ENCODE assay signal across 16 cellular contexts in the genomic region with DNA sequence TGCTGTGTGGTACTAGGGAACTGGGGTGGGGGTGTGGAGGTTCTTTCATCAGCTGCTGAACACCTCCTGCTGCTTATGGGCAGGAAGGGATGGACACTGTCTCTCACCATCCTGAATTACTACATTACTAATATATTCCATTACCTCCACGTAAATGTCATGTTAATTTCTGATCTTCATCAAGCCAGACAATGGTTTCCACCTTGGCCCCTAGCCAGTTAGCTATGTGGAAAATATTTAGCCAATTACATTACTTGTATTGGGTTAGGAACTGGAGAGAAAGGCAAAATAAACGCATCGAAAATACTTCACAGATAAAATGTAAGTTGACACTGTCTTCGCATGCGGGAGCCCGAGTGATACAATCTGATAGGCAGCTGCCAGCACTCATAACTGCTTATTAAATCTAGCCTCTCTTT.
DNase-seq lines count a peak whose midpoint lies in the region; ATAC-seq and TF ChIP-seq lines count a peak whose summit lies in the region.
"Had no signal": no experiment of that assay in that cellular context is flagged by ENCODE, and none has a peak within 500 bp of the region (broad histone marks: within the 10 kb centered on the region; RNA-seq: fewer than 3 reads in every experiment).

No MANE protein-coding gene starts in this region.

- no peak for TF ChIP-seq POLR2A in spleen (IDR thresholded peaks at IDR 0.05)

- H3K4me1 Mint-ChIP-seq in activated naive CD4-positive, alpha-beta T cell treated with anti-CD3 and anti-CD28 coated beads for 36 hours (ENCODE audit: low read depth): peaks cover 91% of the 10 kb centered on the region
- H3K4me1 Mint-ChIP-seq in activated T-helper 2 cell treated with anti-CD3 and anti-CD28 coated beads, Interferon-gamma antibody, Interleukin-2, Interleukin-4, amounts not matched to agents 10 μg/mL and 5 μg/mL and 100 μg/mL, durations not matched to agents 14 hours and 24 hours and 36 hours (ENCODE audit: low read depth): peaks cover 76% of the 10 kb centered on the region
- peaks cover 9% of the 10 kb centered on the region; the same call in 2 of the 3 replicates for H3K4me1 Mint-ChIP-seq in GM23338

- peaks cover 13% of the 10 kb centered on the region for H3K36me3 Mint-ChIP-seq in activated naive CD4-positive, alpha-beta T cell treated with anti-CD3 and anti-CD28 coated beads for 36 hours (ENCODE audit: low read depth)
- H3K36me3 Mint-ChIP-seq in activated T-helper 2 cell treated with anti-CD3 and anti-CD28 coated beads, Interferon-gamma antibody, Interleukin-2, Interleukin-4, amounts not matched to agents 10 μg/mL and 5 μg/mL and 100 μg/mL, durations not matched to agents 14 hours and 24 hours and 36 hours (ENCODE audit: low read depth): peaks cover 43% of the 10 kb centered on the region
- H3K36me3 Mint-ChIP-seq in GM23338 (ENCODE audit: low read depth): peaks cover 28% of the 10 kb centered on the region

- H3F3A ChIP-seq in GM23338 (replicated peaks; ENCODE audit: low read depth): no peaks in the 10 kb centered on the region

- POLR2A ChIA-PET in A673 (lab: Charles Lee; ENCODE audit: low non-redundant PET): no interaction called here

- 85 to 92% (median 89%) methylated on average over 6 of the region's 6 CpGs for WGBS in spleen, 5 donors

- no peaks in the 10 kb centered on the region for H3K79me2 ChIP-seq in GM23338 (replicated peaks; ENCODE audit: insufficient read depth)

- BruUV-seq in A673 (replicated peaks; lab: Mats Ljungman, UMichigan): no TSS peak

- H3K27ac ChIP-seq in spleen (peak overlapping the region in 5 of 8 donors; percentile 12 to 75 (median 62)), A673 (ENCODE audit: low read depth, low read length, poor library complexity, severe bottlenecking) (no peak overlapping the region), GM23338 (ENCODE audit: low read depth) (no peak overlapping the region)
- H3K27ac ChIP-seq: adrenal gland, ovary had no signal

- peaks cover 7 to 91% (median 34%) of the 10 kb centered on the region in 6 donors for H3K4me1 ChIP-seq in spleen
- no peaks in the 10 kb centered on the region for H3K4me1 ChIP-seq in A673 (ENCODE audit: insufficient read depth, low read length, poor library complexity, severe bottlenecking)
- H3K4me1 ChIP-seq in GM23338 (ENCODE audit: insufficient read depth): peaks cover 11% of the 10 kb centered on the region
- H3K4me1 ChIP-seq: adrenal gland had no signal

- H4K20me1 ChIP-seq in GM23338 (replicated peaks; ENCODE audit: insufficient read depth): no peaks in the 10 kb centered on the region

- no peak overlapping the region for H3K4me2 ChIP-seq in GM23338

- H3K4me3 ChIP-seq in spleen (no peak overlapping the region), A673 (ENCODE audit: low read depth, low read length, poor library complexity, severe bottlenecking) (no peak overlapping the region), GM23338 (no peak overlapping the region)
- H3K4me3 ChIP-seq: adrenal gland, ovary had no signal

- H3K9me3 Mint-ChIP-seq in activated naive CD4-positive, alpha-beta T cell treated with anti-CD3 and anti-CD28 coated beads for 36 hours: peaks cover 6% of the 10 kb centered on the region
- H3K9me3 Mint-ChIP-seq in activated T-helper 2 cell treated with anti-CD3 and anti-CD28 coated beads, Interferon-gamma antibody, Interleukin-2, Interleukin-4, amounts not matched to agents 10 μg/mL and 5 μg/mL and 100 μg/mL, durations not matched to agents 14 hours and 24 hours and 36 hours: peaks cover 20% of the 10 kb centered on the region
- peaks cover 12% of the 10 kb centered on the region; the same call in 2 of the 3 replicates for H3K9me3 Mint-ChIP-seq in GM23338

- DNase-seq in activated naive CD4-positive, alpha-beta T cell treated with anti-CD3 and anti-CD28 coated beads for 36 hours: no peak
- DNase-seq in activated naive CD4-positive, alpha-beta T cell treated with Interleukin-2 at 50 U/mL for 16 hours: no peak
- DNase-seq in NCI-H748 treated with DMSO at 0.1 percent for 48 hours (lab: John Stamatoyannopoulos, UW) (peak; percentile 53), spleen (no peak), Right ventricle myocardium superior (no peak), A673 (ENCODE audit: low spot score) (no peak), GM23338 (ENCODE audit: low spot score) (no peak)
- DNase-seq in activated T-helper 2 cell treated with anti-CD3 and anti-CD28 coated beads, Interferon-gamma antibody, Interleukin-2, Interleukin-4, amounts not matched to agents 10 μg/mL and 5 μg/mL and 100 μg/mL, durations not matched to agents 14 hours and 24 hours and 36 hours (ENCODE audit: low spot score): no peak
- DNase-seq: adrenal gland, DMS79, erythroblast, glutamatergic neuron, ovary, small intestine, substantia nigra had no signal

- intact Hi-C loops in activated naive CD4-positive, alpha-beta T cell treated with anti-CD3 and anti-CD28 coated beads for 36 hours (cut with micrococcal nuclease): no loop called here
- intact Hi-C loops in activated T-helper 2 cell treated with anti-CD3 and anti-CD28 coated beads, Interferon-gamma antibody, Interleukin-2, Interleukin-4, amounts not matched to agents 10 μg/mL and 5 μg/mL and 100 μg/mL, durations not matched to agents 14 hours and 24 hours and 36 hours (cut with micrococcal nuclease): loop anchor here (2.0 to 5.0 kb wide), 3 partner anchors 188 to 426 kb away; no protein-coding TSS in a partner anchor
- intact Hi-C loops in spleen (cut with DNase I; ENCODE audit: low total_unique reads) (no loop called here), Right ventricle myocardium superior (cut with DNase I) (no loop called here), A673 (cut with micrococcal nuclease; ENCODE audit: unreplicated experiment) (no loop called here)

- TF ChIP-seq CTCF in spleen (IDR thresholded peaks at IDR 0.05 in 8 of 11, conservative IDR thresholded peaks at IDR 0.05 in 3 of 11) (no peak), A673 (conservative IDR thresholded peaks at IDR 0.05; ENCODE audit: low read depth, low read length) (no peak), GM23338 (conservative IDR thresholded peaks at IDR 0.05; ENCODE audit: low read depth in 2 of 2) (no peak)

- H3K27ac Mint-ChIP-seq in activated naive CD4-positive, alpha-beta T cell treated with anti-CD3 and anti-CD28 coated beads for 36 hours: peak overlapping the region; percentile 86
- H3K27ac Mint-ChIP-seq in activated T-helper 2 cell treated with anti-CD3 and anti-CD28 coated beads, Interferon-gamma antibody, Interleukin-2, Interleukin-4, amounts not matched to agents 10 μg/mL and 5 μg/mL and 100 μg/mL, durations not matched to agents 14 hours and 24 hours and 36 hours: peak overlapping the region; percentile 88
- H3K27ac Mint-ChIP-seq in GM23338: no peak overlapping the region
- H3K27ac Mint-ChIP-seq: mesothelial cell of epicardium had no signal

- peak overlapping the region; percentile 64 for H3K4me3 Mint-ChIP-seq in activated naive CD4-positive, alpha-beta T cell treated with anti-CD3 and anti-CD28 coated beads for 36 hours
- H3K4me3 Mint-ChIP-seq in activated T-helper 2 cell treated with anti-CD3 and anti-CD28 coated beads, Interferon-gamma antibody, Interleukin-2, Interleukin-4, amounts not matched to agents 10 μg/mL and 5 μg/mL and 100 μg/mL, durations not matched to agents 14 hours and 24 hours and 36 hours (ENCODE audit: low read depth): peak overlapping the region; percentile 52
- H3K4me3 Mint-ChIP-seq in GM23338: no peak overlapping the region
- H3K4me3 Mint-ChIP-seq: mesothelial cell of epicardium had no signal

- no peaks in the 10 kb centered on the region for H3K27me3 ChIP-seq in spleen (replicated peaks in 1 of 7)
- H3K27me3 ChIP-seq in A673 (replicated peaks; ENCODE audit: insufficient read depth, low read depth, low read length, poor library complexity): no peaks in the 10 kb centered on the region
- no peaks in the 10 kb centered on the region for H3K27me3 ChIP-seq in GM23338 (ENCODE audit: insufficient read depth)
- H3K27me3 ChIP-seq: adrenal gland, ovary had no signal

- H3K36me3 ChIP-seq in spleen (peaks cover 0 to 29% (median 0%) of the 10 kb centered on the region in 6 donors), A673 (ENCODE audit: insufficient read depth, low read length, poor library complexity, severe bottlenecking) (peaks cover 3% of the 10 kb centered on the region), GM23338 (ENCODE audit: insufficient read depth) (no peaks in the 10 kb centered on the region)
- H3K36me3 ChIP-seq: adrenal gland, ovary had no signal

- no peak overlapping the region for H2AFZ ChIP-seq in GM23338

- H3K27me3 Mint-ChIP-seq in activated naive CD4-positive, alpha-beta T cell treated with anti-CD3 and anti-CD28 coated beads for 36 hours (ENCODE audit: low read depth): no peaks in the 10 kb centered on the region
- no peaks in the 10 kb centered on the region for H3K27me3 Mint-ChIP-seq in activated T-helper 2 cell treated with anti-CD3 and anti-CD28 coated beads, Interferon-gamma antibody, Interleukin-2, Interleukin-4, amounts not matched to agents 10 μg/mL and 5 μg/mL and 100 μg/mL, durations not matched to agents 14 hours and 24 hours and 36 hours (ENCODE audit: low read depth)
- no peaks in the 10 kb centered on the region for H3K27me3 Mint-ChIP-seq in GM23338 (ENCODE audit: insufficient read depth, low read depth, poor library complexity)

- no peaks in the 10 kb centered on the region for H3K9me2 ChIP-seq in GM23338 (ENCODE audit: insufficient read depth)

- CTCF ChIA-PET in activated naive CD4-positive, alpha-beta T cell treated with anti-CD3 and anti-CD28 coated beads for 36 hours (lab: Charles Lee): interaction anchor here (0.7 to 1.2 kb wide), 3 partner anchors 9 to 91 kb away, joined by 3 to 4 read pairs (median 4); no protein-coding TSS in a partner anchor
- CTCF ChIA-PET in A673 (lab: Charles Lee): no interaction called here

- no peak for ATAC-seq in Right ventricle myocardium superior (ENCODE audit: poor library complexity)
- ATAC-seq in GM23338: no peak

- peaks cover 0 to 9% (median 0%) of the 10 kb centered on the region in 8 donors for H3K9me3 ChIP-seq in spleen
- H3K9me3 ChIP-seq in A673 (ENCODE audit: low read depth, low read length, poor library complexity, severe bottlenecking): no peaks in the 10 kb centered on the region
- H3K9me3 ChIP-seq: ovary had no signal

TF ChIP-seq in GM23338, 12 proteins besides CTCF, POLR2A, EP300 and RAD21:
- no peak for TF ChIP-seq JUNB (IDR thresholded peaks at IDR 0.05; ENCODE audit: unreplicated experiment)

Comparison
In these comparisons a context has a peak if more than half of its experiments do, and no peak if none do; other contexts are left out.
1. H3K27ac ChIP-seq: peak in spleen (5 of 8); none in A673 (single experiment) and GM23338 (single experiment).